In genomic region chr9:96014078-96014477, GRCh38 we compare ENCODE assay signal across 14 cellular contexts.
DNase-seq lines count a peak whose midpoint lies in the region; ATAC-seq lines count a peak whose summit lies in the region.
"Had no signal": no experiment of that assay in that cellular context is flagged by ENCODE, and none has a peak within 500 bp of the region (broad histone marks: within the 10 kb centered on the region; RNA-seq: fewer than 3 reads in every experiment).

No MANE protein-coding gene starts in this region.

- ATAC-seq in activated CD8-positive, alpha-beta T cell treated with anti-CD3 and anti-CD28 coated beads, Interleukin-2, amount 10 ng/mL, durations not matched to agents 7 days and 5 days, result peak; percentile 41
- peak; percentile 16 for ATAC-seq in central memory CD8-positive, alpha-beta T cell (replicated peaks; ENCODE audit: extremely low read depth, poor library complexity, severe bottlenecking)
- ATAC-seq in GM21528 (IDR thresholded peaks at IDR 0.05; ENCODE audit: low FRiP score, unreplicated experiment), result no peak

- peak overlapping the region; percentile 88 for H3K27ac Mint-ChIP-seq in activated CD8-positive, alpha-beta T cell treated with anti-CD3 and anti-CD28 coated beads, Interleukin-2, amount 10 ng/mL, durations not matched to agents 7 days and 5 days
- peak overlapping the region; percentile 12 for H3K27ac Mint-ChIP-seq in central memory CD8-positive, alpha-beta T cell (ENCODE audit: low read depth)

- H3K36me3 Mint-ChIP-seq in activated CD8-positive, alpha-beta T cell treated with anti-CD3 and anti-CD28 coated beads, Interleukin-2, amount 10 ng/mL, durations not matched to agents 7 days and 5 days (ENCODE audit: low read depth), result peaks cover 42% of the 10 kb centered on the region
- H3K36me3 Mint-ChIP-seq in central memory CD8-positive, alpha-beta T cell (ENCODE audit: insufficient read depth), result peaks cover 2% of the 10 kb centered on the region

- peaks cover 83% of the 10 kb centered on the region for H3K4me1 Mint-ChIP-seq in activated CD8-positive, alpha-beta T cell treated with anti-CD3 and anti-CD28 coated beads, Interleukin-2, amount 10 ng/mL, durations not matched to agents 7 days and 5 days (ENCODE audit: low read depth)
- H3K4me1 Mint-ChIP-seq in central memory CD8-positive, alpha-beta T cell, result peaks cover 38% of the 10 kb centered on the region

- H3K9me3 Mint-ChIP-seq in activated CD8-positive, alpha-beta T cell treated with anti-CD3 and anti-CD28 coated beads, Interleukin-2, amount 10 ng/mL, durations not matched to agents 7 days and 5 days (ENCODE audit: insufficient read depth), result peaks cover 4% of the 10 kb centered on the region
- no peaks in the 10 kb centered on the region for H3K9me3 Mint-ChIP-seq in central memory CD8-positive, alpha-beta T cell

- POLR2A ChIA-PET in activated CD8-positive, alpha-beta T cell treated with anti-CD3 and anti-CD28 coated beads, Interleukin-2, amount 10 ng/mL, durations not matched to agents 7 days and 5 days (lab: Charles Lee), result interaction anchor here (1.3 to 3.9 kb wide), 2 partner anchors 132 to 138 kb away, joined by 3 to 27 read pairs; partner anchors contain the start of gene ERCC6L2

- CTCF ChIA-PET in activated CD8-positive, alpha-beta T cell treated with anti-CD3 and anti-CD28 coated beads, Interleukin-2, amount 10 ng/mL, durations not matched to agents 7 days and 5 days (lab: Charles Lee), result interaction anchor here (1.0 to 1.6 kb wide), 3 partner anchors 11 to 138 kb away, joined by 3 read pairs; no protein-coding TSS in a partner anchor

- peak overlapping the region; percentile 42 for H3K4me3 Mint-ChIP-seq in activated CD8-positive, alpha-beta T cell treated with anti-CD3 and anti-CD28 coated beads, Interleukin-2, amount 10 ng/mL, durations not matched to agents 7 days and 5 days
- H3K4me3 Mint-ChIP-seq in central memory CD8-positive, alpha-beta T cell, result peak overlapping the region; percentile 6

- DNase-seq in T-helper 2 cell, result peak in 3 of 5 experiments; percentile 18 to 82 (median 34)
- peak; percentile 73 for DNase-seq in activated CD8-positive, alpha-beta T cell treated with anti-CD3 and anti-CD28 coated beads, Interleukin-2, amount 10 ng/mL, durations not matched to agents 7 days and 5 days
- DNase-seq in central memory CD8-positive, alpha-beta T cell (ENCODE audit: low spot score in 2 of 2), result no peak
- peak; percentile 28 to 80 (median 60) for DNase-seq in stimulated activated naive CD4-positive, alpha-beta T cell (lab: John Stamatoyannopoulos, UW)
- DNase-seq in superior temporal gyrus (ENCODE audit: extremely low spot score), result no peak
- no peak for DNase-seq in NCI-H1417 (lab: John Stamatoyannopoulos, UW)
- DNase-seq: C1 segment of cervical spinal cord; colonic mucosa; MM.1S; NCI-H2171; NK-92 treated with Interleukin-12 subunit alpha and Interleukin-12 subunit beta, amount 100 ng/mL, for 24 hours; SJCRH30; WERI-Rb-1 had no signal

- H3K27me3 Mint-ChIP-seq in activated CD8-positive, alpha-beta T cell treated with anti-CD3 and anti-CD28 coated beads, Interleukin-2, amount 10 ng/mL, durations not matched to agents 7 days and 5 days (ENCODE audit: low read depth), result no peaks in the 10 kb centered on the region
- peaks cover 2% of the 10 kb centered on the region for H3K27me3 Mint-ChIP-seq in central memory CD8-positive, alpha-beta T cell

Comparison
In these comparisons a context has a peak if more than half of its experiments do, and no peak if none do; other contexts are left out.
1. DNase-seq: peak in T-helper 2 cell (3 of 5), activated CD8-positive, alpha-beta T cell treated with anti-CD3 and anti-CD28 coated beads, Interleukin-2, amount 10 ng/mL, durations not matched to agents 7 days and 5 days (single experiment) and stimulated activated naive CD4-positive, alpha-beta T cell (6 of 6); none in central memory CD8-positive, alpha-beta T cell (0 of 2), superior temporal gyrus (single experiment) and NCI-H1417 (0 of 3).